Comparison of ENCODE assay signal across 11 cellular contexts in the genomic region with DNA sequence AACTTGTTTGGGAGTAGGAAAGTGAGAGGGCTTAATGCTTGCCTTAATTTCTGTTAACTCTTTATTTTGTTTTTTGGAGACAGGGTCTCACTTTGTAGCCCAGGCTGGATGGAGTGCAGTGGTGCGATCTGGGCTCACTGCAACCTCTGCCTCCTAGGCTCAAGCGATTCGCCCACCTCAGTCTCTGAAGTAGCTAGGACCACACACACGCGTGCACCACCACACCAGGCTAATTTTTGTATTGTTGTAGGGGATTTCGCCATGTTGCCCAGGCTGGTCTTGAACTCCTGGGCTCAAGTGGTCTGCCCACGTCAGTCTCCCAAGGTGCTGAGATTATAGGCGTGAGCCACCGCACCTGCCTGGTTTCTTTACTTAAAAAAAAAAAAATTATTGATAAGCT. TPM values are rescaled to one million over a fixed set of nuclear protein-coding genes. Genes with fewer than 3 reads are reported as not detected.
DNase-seq lines count a peak whose midpoint lies in the region; ATAC-seq and TF ChIP-seq lines count a peak whose summit lies in the region.
"Had no signal": no experiment of that assay in that cellular context is flagged by ENCODE, and none has a peak within 500 bp of the region (broad histone marks: within the 10 kb centered on the region; RNA-seq: fewer than 3 reads in every experiment).

No MANE protein-coding gene starts in this region.

- CTCF ChIA-PET in Calu3 (lab: Charles Lee): no interaction called here

- intact Hi-C loops in Calu3 (cut with micrococcal nuclease; ENCODE audit: unreplicated experiment): no loop called here
- intact Hi-C loops in dorsolateral prefrontal cortex (cut with DNase I): loop anchor here (5.0 kb wide), 2 partner anchors 60 to 80 kb away; partner anchors contain the start of gene BNIP3 (in 1 of the 2)

- no peak for ATAC-seq in HG02759 (IDR thresholded peaks at IDR 0.05; ENCODE audit: unreplicated experiment)
- no peak for ATAC-seq in GM18858 (IDR thresholded peaks at IDR 0.05; ENCODE audit: unreplicated experiment)
- no peak for ATAC-seq in GM21367 (IDR thresholded peaks at IDR 0.05; ENCODE audit: unreplicated experiment)

- peaks cover 13% of the 10 kb centered on the region; the same call in 1 of the 2 replicates for H3K4me1 ChIP-seq in MM.1S (ENCODE audit: low read length)
- H3K4me1 ChIP-seq in osteoblast (ENCODE audit: insufficient read depth, low read length): peaks cover 19% of the 10 kb centered on the region

- H3K36me3 ChIP-seq in MM.1S (replicated peaks; ENCODE audit: insufficient read depth, low read length): no peaks in the 10 kb centered on the region; the same call in 1 of the 2 replicates
- peaks cover 10% of the 10 kb centered on the region for H3K36me3 ChIP-seq in osteoblast (ENCODE audit: insufficient read depth, low read length)

- no peaks in the 10 kb centered on the region for H3K9me3 ChIP-seq in MM.1S (replicated peaks; ENCODE audit: insufficient read depth, low read length)
- H3K9me3 ChIP-seq in osteoblast (ENCODE audit: low read depth, low read length): no peaks in the 10 kb centered on the region
- H3K9me3 ChIP-seq: adrenal gland had no signal

- H3K79me2 ChIP-seq in MM.1S (ENCODE audit: low read length) (peaks cover 60% of the 10 kb centered on the region), osteoblast (ENCODE audit: insufficient read depth, low read length) (peaks cover 63% of the 10 kb centered on the region)

- H3K4me3 ChIP-seq in MM.1S (ENCODE audit: low read length) (peak overlapping the region; percentile 74; the same call in 1 of the 2 replicates), dorsolateral prefrontal cortex (peak overlapping the region in 46 of 59 donors; percentile 56 to 99 (median 91)), osteoblast (ENCODE audit: insufficient read depth, low read length) (no peak overlapping the region)

- DNase-seq in Calu3 (no peak), MM.1S (no peak), dorsolateral prefrontal cortex (no peak), osteoblast (ENCODE audit: insufficient read length, low spot score, missing footprints) (no peak), retina (no peak)
- DNase-seq: SHP77 treated with DMSO at 0.1 percent for 48 hours; stimulated activated CD4-positive, alpha-beta T cell treated with anti-CD3 and anti-CD28 coated beads, Interleukin-15, amount 100 ng/mL, for 24 hours had no signal

- peaks cover 21% of the 10 kb centered on the region for H3K27me3 Mint-ChIP-seq in Calu3 (ENCODE audit: unreplicated experiment)

- H3K27me3 ChIP-seq in MM.1S (replicated peaks; ENCODE audit: insufficient read depth, low read length): peaks cover 16% of the 10 kb centered on the region
- H3K27me3 ChIP-seq in dorsolateral prefrontal cortex: no peaks in the 10 kb centered on the region
- peaks cover 16% of the 10 kb centered on the region for H3K27me3 ChIP-seq in osteoblast (ENCODE audit: insufficient read depth, low read length)
- H3K27me3 ChIP-seq: adrenal gland had no signal

- BruUV-seq in Calu3 (replicated peaks; lab: Mats Ljungman, UMichigan): no TSS peak

- H3K9ac ChIP-seq in MM.1S (ENCODE audit: low read length): no peak overlapping the region

- no peak overlapping the region for H2AFZ ChIP-seq in MM.1S (ENCODE audit: low read length)
- H2AFZ ChIP-seq in osteoblast (ENCODE audit: low read length): no peak overlapping the region

- H3K4me1 Mint-ChIP-seq in Calu3 (ENCODE audit: low read depth, unreplicated experiment): peaks cover 26% of the 10 kb centered on the region

- TF ChIP-seq CTCF in Calu3 (IDR thresholded peaks at IDR 0.05; ENCODE audit: unreplicated experiment) (no peak), MM.1S (IDR thresholded peaks at IDR 0.05; ENCODE audit: low read length) (no peak), dorsolateral prefrontal cortex (IDR thresholded peaks at IDR 0.05 in 54 of 56, conservative IDR thresholded peaks at IDR 0.05 in 2 of 56; ENCODE audit: low read depth in 1 of 56, partially characterized antibody in 56 of 56) (no peak), osteoblast (IDR thresholded peaks at IDR 0.05; ENCODE audit: extremely low read depth, low read depth, low read length) (no peak)

- H3K4me3 Mint-ChIP-seq in Calu3 (ENCODE audit: low read depth, unreplicated experiment): peak overlapping the region; percentile 79

- no peaks in the 10 kb centered on the region for H3K9me2 ChIP-seq in MM.1S (replicated peaks; ENCODE audit: insufficient read depth, low read length)

- peak overlapping the region; percentile 90 for H3K4me2 ChIP-seq in MM.1S (ENCODE audit: low read depth, low read length)
- peak overlapping the region; percentile 86 for H3K4me2 ChIP-seq in osteoblast (ENCODE audit: insufficient read depth, low read length)

- no peak overlapping the region for H3K27ac Mint-ChIP-seq in Calu3 (ENCODE audit: unreplicated experiment)

- H3K36me3 Mint-ChIP-seq in Calu3 (ENCODE audit: insufficient read depth, unreplicated experiment): peaks cover 28% of the 10 kb centered on the region

- no peaks in the 10 kb centered on the region; the same call in 1 of the 2 replicates for H4K20me1 ChIP-seq in MM.1S (ENCODE audit: insufficient read depth, low read length)
- peaks cover 37% of the 10 kb centered on the region for H4K20me1 ChIP-seq in osteoblast (ENCODE audit: insufficient read depth, low read length)

- H3K9me3 Mint-ChIP-seq in Calu3 (ENCODE audit: low read depth, unreplicated experiment): no peaks in the 10 kb centered on the region

- H3K27ac ChIP-seq in MM.1S (ENCODE audit: low read length) (no peak overlapping the region), dorsolateral prefrontal cortex (no peak overlapping the region), osteoblast (ENCODE audit: low read depth, low read length) (no peak overlapping the region)

- H3F3A ChIP-seq in MM.1S (ENCODE audit: insufficient read depth, low read length): no peaks in the 10 kb centered on the region

RNA-seq across cellular contexts. Expression of gene PPP2R2D, which starts 1.9 kb away (rescaled TPM):
- total RNA-seq in Calu3 (2022): 17.2 and 23.7 TPM in 2 replicates
- total RNA-seq in dorsolateral prefrontal cortex: 10 to 100 TPM; 37.7 to 70.2 (median 51.6) TPM
- total RNA-seq in osteoblast: 23.9 and 30.1 TPM in 2 replicates
